1 cellular context compared by ENCODE assay signal in genomic region chr4:149715822-149716585, GRCh38.
TF ChIP-seq lines count a peak whose summit lies in the region.

No MANE protein-coding gene starts in this region.

TF ChIP-seq in H1, 55 proteins besides CTCF, POLR2A, EP300 and RAD21 (continued from another document):
- TF ChIP-seq CHD7 (IDR thresholded peaks at IDR 0.05; ENCODE audit: insufficient replicate concordance, low read length) (no peak), ZNF274 (IDR thresholded peaks at IDR 0.05; ENCODE audit: borderline replicate concordance, extremely low read depth, low read length) (no peak), KDM4A (IDR thresholded peaks at IDR 0.05; ENCODE audit: low read depth, low read length, severe bottlenecking) (no peak), ASH2L (IDR thresholded peaks at IDR 0.05; ENCODE audit: low read length) (no peak), RFX5 (IDR thresholded peaks at IDR 0.05; ENCODE audit: borderline replicate concordance, low read depth, low read length) (no peak)
TF ChIP-seq in H1: peak in this region for 0.
